ENCODE assay signal across 1 cellular context in genomic region chr7:5429857-5430611, GRCh38.
A peak's percentile ranks its signal among the peaks of the same experiment; 100 is the strongest.
TF ChIP-seq lines count a peak whose summit lies in the region.

No MANE protein-coding gene starts in this region.

TF ChIP-seq in HEK293, 187 proteins besides CTCF, POLR2A, EP300 and RAD21 (continued from another document and continues in another):
- TF ChIP-seq PATZ1 (tag by site-specific recombination; IDR thresholded peaks at IDR 0.05) (peak; percentile 57; the same call in 1 of the 2 replicates), GLIS2 (tag by site-specific recombination; IDR thresholded peaks at IDR 0.05) (peak; percentile 20), ZNF175 (tag by site-specific recombination; IDR thresholded peaks at IDR 0.05) (no peak), ZNF664 (tag by site-specific recombination; IDR thresholded peaks at IDR 0.05) (no peak), KLF17 (tag by site-specific recombination; IDR thresholded peaks at IDR 0.05) (peak; percentile 76), ZFHX2 (tag by site-specific recombination; conservative IDR thresholded peaks at IDR 0.05) (no peak), ZBTB1 (tag by site-specific recombination; IDR thresholded peaks at IDR 0.05) (no peak), ZNF660 (tag by site-specific recombination; IDR thresholded peaks at IDR 0.05) (0 out of 2 replicates have a peak, but pooled peaks have one; percentile 16), WT1 (tag by site-specific recombination; IDR thresholded peaks at IDR 0.05) (peak; percentile 60; the same call in 1 of the 2 replicates), ZNF600 (tag by site-specific recombination; IDR thresholded peaks at IDR 0.05) (peak; percentile 61; the same call in 1 of the 2 replicates), SALL2 (tag by site-specific recombination; IDR thresholded peaks at IDR 0.05; ENCODE audit: borderline replicate concordance) (no peak), ZNF280D (tag by site-specific recombination; IDR thresholded peaks at IDR 0.05) (no peak), ZNF776 (tag by site-specific recombination; IDR thresholded peaks at IDR 0.05; ENCODE audit: borderline replicate concordance) (no peak), ZSCAN23 (tag by site-specific recombination; IDR thresholded peaks at IDR 0.05) (no peak), ZNF202 (tag by site-specific recombination; IDR thresholded peaks at IDR 0.05; ENCODE audit: borderline replicate concordance) (no peak), PRDM2 (tag by site-specific recombination; IDR thresholded peaks at IDR 0.05; ENCODE audit: borderline replicate concordance) (no peak), REST (tag by site-specific recombination; IDR thresholded peaks at IDR 0.05) (no peak), ZNF830 (tag by site-specific recombination; IDR thresholded peaks at IDR 0.05; ENCODE audit: low read depth) (no peak), ZNF16 (tag by site-specific recombination; IDR thresholded peaks at IDR 0.05; ENCODE audit: low read depth) (no peak), ZBTB20 (tag by site-specific recombination; IDR thresholded peaks at IDR 0.05) (peak; percentile 56; the same call in 1 of the 2 replicates)
- TF ChIP-seq, protein P1, sequence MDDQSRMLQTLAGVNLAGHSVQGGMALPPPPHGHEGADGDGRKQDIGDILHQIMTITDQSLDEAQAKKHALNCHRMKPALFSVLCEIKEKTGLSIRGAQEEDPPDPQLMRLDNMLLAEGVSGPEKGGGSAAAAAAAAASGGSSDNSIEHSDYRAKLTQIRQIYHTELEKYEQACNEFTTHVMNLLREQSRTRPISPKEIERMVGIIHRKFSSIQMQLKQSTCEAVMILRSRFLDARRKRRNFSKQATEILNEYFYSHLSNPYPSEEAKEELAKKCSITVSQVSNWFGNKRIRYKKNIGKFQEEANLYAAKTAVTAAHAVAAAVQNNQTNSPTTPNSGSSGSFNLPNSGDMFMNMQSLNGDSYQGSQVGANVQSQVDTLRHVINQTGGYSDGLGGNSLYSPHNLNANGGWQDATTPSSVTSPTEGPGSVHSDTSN (CRISPR knock-in tag; IDR thresholded peaks at IDR 0.05), result 0 out of 2 replicates have a peak, but pooled peaks have one; percentile 14
- TF ChIP-seq, protein P2, sequence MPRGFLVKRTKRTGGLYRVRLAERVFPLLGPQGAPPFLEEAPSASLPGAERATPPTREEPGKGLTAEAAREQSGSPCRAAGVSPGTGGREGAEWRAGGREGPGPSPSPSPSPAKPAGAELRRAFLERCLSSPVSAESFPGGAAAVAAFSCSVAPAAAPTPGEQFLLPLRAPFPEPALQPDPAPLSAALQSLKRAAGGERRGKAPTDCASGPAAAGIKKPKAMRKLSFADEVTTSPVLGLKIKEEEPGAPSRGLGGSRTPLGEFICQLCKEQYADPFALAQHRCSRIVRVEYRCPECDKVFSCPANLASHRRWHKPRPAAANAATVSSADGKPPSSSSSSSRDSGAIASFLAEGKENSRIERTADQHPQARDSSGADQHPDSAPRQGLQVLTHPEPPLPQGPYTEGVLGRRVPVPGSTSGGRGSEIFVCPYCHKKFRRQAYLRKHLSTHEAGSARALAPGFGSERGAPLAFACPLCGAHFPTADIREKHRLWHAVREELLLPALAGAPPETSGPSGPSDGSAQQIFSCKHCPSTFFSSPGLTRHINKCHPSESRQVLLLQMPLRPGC (tag by site-specific recombination; IDR thresholded peaks at IDR 0.05), result no peak
- TF ChIP-seq, protein P3, sequence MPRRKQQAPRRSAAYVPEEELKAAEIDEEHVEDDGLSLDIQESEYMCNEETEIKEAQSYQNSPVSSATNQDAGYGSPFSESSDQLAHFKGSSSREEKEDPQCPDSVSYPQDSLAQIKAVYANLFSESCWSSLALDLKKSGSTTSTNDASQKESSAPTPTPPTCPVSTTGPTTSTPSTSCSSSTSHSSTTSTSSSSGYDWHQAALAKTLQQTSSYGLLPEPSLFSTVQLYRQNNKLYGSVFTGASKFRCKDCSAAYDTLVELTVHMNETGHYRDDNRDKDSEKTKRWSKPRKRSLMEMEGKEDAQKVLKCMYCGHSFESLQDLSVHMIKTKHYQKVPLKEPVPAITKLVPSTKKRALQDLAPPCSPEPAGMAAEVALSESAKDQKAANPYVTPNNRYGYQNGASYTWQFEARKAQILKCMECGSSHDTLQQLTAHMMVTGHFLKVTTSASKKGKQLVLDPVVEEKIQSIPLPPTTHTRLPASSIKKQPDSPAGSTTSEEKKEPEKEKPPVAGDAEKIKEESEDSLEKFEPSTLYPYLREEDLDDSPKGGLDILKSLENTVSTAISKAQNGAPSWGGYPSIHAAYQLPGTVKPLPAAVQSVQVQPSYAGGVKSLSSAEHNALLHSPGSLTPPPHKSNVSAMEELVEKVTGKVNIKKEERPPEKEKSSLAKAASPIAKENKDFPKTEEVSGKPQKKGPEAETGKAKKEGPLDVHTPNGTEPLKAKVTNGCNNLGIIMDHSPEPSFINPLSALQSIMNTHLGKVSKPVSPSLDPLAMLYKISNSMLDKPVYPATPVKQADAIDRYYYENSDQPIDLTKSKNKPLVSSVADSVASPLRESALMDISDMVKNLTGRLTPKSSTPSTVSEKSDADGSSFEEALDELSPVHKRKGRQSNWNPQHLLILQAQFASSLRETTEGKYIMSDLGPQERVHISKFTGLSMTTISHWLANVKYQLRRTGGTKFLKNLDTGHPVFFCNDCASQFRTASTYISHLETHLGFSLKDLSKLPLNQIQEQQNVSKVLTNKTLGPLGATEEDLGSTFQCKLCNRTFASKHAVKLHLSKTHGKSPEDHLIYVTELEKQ (tag by site-specific recombination; IDR thresholded peaks at IDR 0.05; ENCODE audit: borderline replicate concordance), result peak; percentile 71; the same call in 1 of the 2 replicates
- TF ChIP-seq, protein P4, sequence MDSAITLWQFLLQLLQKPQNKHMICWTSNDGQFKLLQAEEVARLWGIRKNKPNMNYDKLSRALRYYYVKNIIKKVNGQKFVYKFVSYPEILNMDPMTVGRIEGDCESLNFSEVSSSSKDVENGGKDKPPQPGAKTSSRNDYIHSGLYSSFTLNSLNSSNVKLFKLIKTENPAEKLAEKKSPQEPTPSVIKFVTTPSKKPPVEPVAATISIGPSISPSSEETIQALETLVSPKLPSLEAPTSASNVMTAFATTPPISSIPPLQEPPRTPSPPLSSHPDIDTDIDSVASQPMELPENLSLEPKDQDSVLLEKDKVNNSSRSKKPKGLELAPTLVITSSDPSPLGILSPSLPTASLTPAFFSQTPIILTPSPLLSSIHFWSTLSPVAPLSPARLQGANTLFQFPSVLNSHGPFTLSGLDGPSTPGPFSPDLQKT (IDR thresholded peaks at IDR 0.05; ENCODE audit: borderline replicate concordance, low read depth, low read length), result no peak
